In genomic region chr1:156504062-156504813, GRCh38 we compare ENCODE assay signal across 8 cellular contexts. TPM values are rescaled to one million over a fixed set of nuclear protein-coding genes. Genes with fewer than 3 reads are reported as not detected.
DNase-seq lines count a peak whose midpoint lies in the region; ATAC-seq and TF ChIP-seq lines count a peak whose summit lies in the region.

No MANE protein-coding gene starts in this region.

- CTCF ChIA-PET in CD8-positive, alpha-beta memory T cell (lab: Charles Lee), result interaction anchor here (1.0 to 13.1 kb wide), 9 partner anchors 8 to 118 kb away, joined by 3 to 177 read pairs (median 6); no protein-coding TSS in a partner anchor

- peak overlapping the region; percentile 98 to 100 (median 99) for H3K27ac Mint-ChIP-seq in CD8-positive, alpha-beta memory T cell

- TF ChIP-seq CTCF in VCaP (conservative IDR thresholded peaks at IDR 0.05), result no peak
- no peak for TF ChIP-seq CTCF in gastroesophageal sphincter (IDR thresholded peaks at IDR 0.05)

- H3K4me1 Mint-ChIP-seq in CD8-positive, alpha-beta memory T cell, result peaks cover 68 to 73% (median 70%) of the 10 kb centered on the region in 3 donors

- H3K4me3 ChIP-seq in CD8-positive, alpha-beta memory T cell (ENCODE audit: low read length), result peak overlapping the region; percentile 55
- H3K4me3 ChIP-seq in Jurkat, Clone E6-1 (ENCODE audit: low read length), result peak overlapping the region; percentile 48
- H3K4me3 ChIP-seq in gastroesophageal sphincter (peak overlapping the region; percentile 12 to 32), skin epidermis (peak overlapping the region; percentile 0 to 23 (median 12))

- peaks cover 0 to 8% (median 0%) of the 10 kb centered on the region in 3 donors for H3K36me3 Mint-ChIP-seq in CD8-positive, alpha-beta memory T cell

- H3K36me3 ChIP-seq in CD8-positive, alpha-beta memory T cell (ENCODE audit: insufficient read depth, low read length), result no peaks in the 10 kb centered on the region
- no peaks in the 10 kb centered on the region for H3K36me3 ChIP-seq in gastroesophageal sphincter

- ATAC-seq in gastroesophageal sphincter (no peak), GM19023 (IDR thresholded peaks at IDR 0.05; ENCODE audit: unreplicated experiment) (no peak), GM21723 (IDR thresholded peaks at IDR 0.05; ENCODE audit: unreplicated experiment) (no peak)

- peak overlapping the region; percentile 73 to 98 (median 79) for H3K4me3 Mint-ChIP-seq in CD8-positive, alpha-beta memory T cell

- WGBS in gastroesophageal sphincter (ENCODE audit: low coverage in 1 of 2), 2 donors, result 27 to 35% methylated on average over 7 to 8 of the region's 8 CpGs

- DNase-seq in CD8-positive, alpha-beta memory T cell, result no peak
- peak; percentile 78 for DNase-seq in Jurkat, Clone E6-1 (ENCODE audit: low read depth, low spot score)
- DNase-seq in NCI-H446 (lab: John Stamatoyannopoulos, UW), result no peak

- H3K9me3 ChIP-seq in CD8-positive, alpha-beta memory T cell (ENCODE audit: low read length), result no peaks in the 10 kb centered on the region
- H3K9me3 ChIP-seq in gastroesophageal sphincter, result no peaks in the 10 kb centered on the region

- H3K9me3 Mint-ChIP-seq in CD8-positive, alpha-beta memory T cell, result peaks cover 0 to 2% (median 0%) of the 10 kb centered on the region in 5 donors

- no peak for TF ChIP-seq EP300 in gastroesophageal sphincter (IDR thresholded peaks at IDR 0.05)

- no peak for TF ChIP-seq POLR2A in gastroesophageal sphincter (IDR thresholded peaks at IDR 0.05)

- H3K27ac ChIP-seq in CD8-positive, alpha-beta memory T cell (ENCODE audit: low read depth, low read length), result peak overlapping the region; percentile 89
- H3K27ac ChIP-seq in VCaP (peak overlapping the region; percentile 82), gastroesophageal sphincter (peak overlapping the region; percentile 99 to 100 (median 99)), skin epidermis (peak overlapping the region; percentile 46 to 100 (median 99))

- POLR2A ChIA-PET in CD8-positive, alpha-beta memory T cell (lab: Charles Lee), result interaction anchor here (0.7 to 2.4 kb wide), 14 partner anchors 9 to 345 kb away, joined by 3 to 24 read pairs (median 6); partner anchors contain the start of genes GPATCH4 and NAXE

- peaks cover 67% of the 10 kb centered on the region for H3K4me1 ChIP-seq in CD8-positive, alpha-beta memory T cell (ENCODE audit: insufficient read depth, low read length)
- H3K4me1 ChIP-seq in gastroesophageal sphincter, result peaks cover 36 to 77% (median 49%) of the 10 kb centered on the region in 3 donors

- peaks cover 0 to 7% of the 10 kb centered on the region in 2 donors for H3K27me3 Mint-ChIP-seq in CD8-positive, alpha-beta memory T cell

- no peaks in the 10 kb centered on the region for H3K27me3 ChIP-seq in CD8-positive, alpha-beta memory T cell (ENCODE audit: insufficient read depth, low read length, poor library complexity, severe bottlenecking)
- H3K27me3 ChIP-seq in gastroesophageal sphincter, result no peaks in the 10 kb centered on the region

RNA-seq across cellular contexts. Expression of gene MEF2D, which starts 3.7 kb away (rescaled TPM):
- total RNA-seq in CD8-positive, alpha-beta memory T cell, result 10 to 100 TPM; 32.9 to 35.4 TPM
- polyA plus RNA-seq in CD8-positive, alpha-beta memory T cell, result 19.2 TPM
- polyA plus RNA-seq in Jurkat, Clone E6-1 (2012; ENCODE audit: insufficient read depth, insufficient read length), result 16.9 TPM
- total RNA-seq in gastroesophageal sphincter, result 10 to 100 TPM; 49.0 to 94.3 (median 67.1) TPM
